Comparison of ENCODE assay signal across 8 cellular contexts in the genomic region with DNA sequence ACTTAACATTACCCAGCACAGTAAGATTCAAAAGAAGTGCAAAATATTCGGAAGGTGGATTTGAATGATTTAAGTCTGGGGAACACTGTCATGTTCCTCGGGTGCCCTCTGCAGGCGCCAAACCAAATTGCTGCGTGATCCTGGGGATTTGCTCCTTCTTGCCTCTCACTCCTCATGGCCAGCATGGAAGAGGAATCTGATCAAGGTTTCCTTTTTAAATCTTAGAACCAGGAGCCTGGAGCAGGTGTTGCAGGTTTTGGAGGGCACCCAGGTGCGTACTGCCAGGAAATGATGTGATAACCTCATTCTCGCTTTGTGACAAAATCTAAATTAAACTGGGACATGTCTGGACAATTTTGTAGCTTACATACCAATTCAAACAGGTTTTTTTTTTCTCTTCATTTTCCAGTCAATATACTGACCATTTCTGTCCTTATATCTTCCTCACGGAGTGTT. TPM values are rescaled to one million over a fixed set of nuclear protein-coding genes. Genes with fewer than 3 reads are reported as not detected.
DNase-seq lines count a peak whose midpoint lies in the region; FAIRE-seq and TF ChIP-seq lines count a peak whose summit lies in the region.

No MANE protein-coding gene starts in this region.

- TF ChIP-seq RAD21 in SK-N-SH (IDR thresholded peaks at IDR 0.05; ENCODE audit: low read length) = peak; percentile 96

- no peaks in the 10 kb centered on the region for H3K79me2 ChIP-seq in SK-N-SH (ENCODE audit: insufficient read depth)
- H3K79me2 ChIP-seq in parathyroid adenoma = no peaks in the 10 kb centered on the region

- H3K4me1 ChIP-seq in SK-N-SH (ENCODE audit: control insufficient read depth in 1 of 2, insufficient read depth in 2 of 2, low read depth in 1 of 2, low read length in 1 of 2) (no peaks in the 10 kb centered on the region), parathyroid adenoma (peaks cover 14% of the 10 kb centered on the region), uterus (no peaks in the 10 kb centered on the region)

- TF ChIP-seq CTCF in SK-N-SH (IDR thresholded peaks at IDR 0.05) (peak; percentile 97), parathyroid adenoma (IDR thresholded peaks at IDR 0.05) (peak; percentile 95), uterus (IDR thresholded peaks at IDR 0.05) (peak; percentile 73 to 90 (median 86))

- H3K4me2 ChIP-seq in SK-N-SH (no peak overlapping the region), parathyroid adenoma (ENCODE audit: low read length) (no peak overlapping the region)

- no peak overlapping the region for H3K9ac ChIP-seq in SK-N-SH
- H3K9ac ChIP-seq in parathyroid adenoma = no peak overlapping the region

- TF ChIP-seq EP300 in SK-N-SH (IDR thresholded peaks at IDR 0.05; ENCODE audit: borderline replicate concordance in 1 of 2, low read depth in 1 of 2, low read length in 1 of 2) = no peak

- CTCF ChIA-PET in SK-N-SH (lab: Yijun Ruan, JAX) = interaction anchor here (0.5 to 19.4 kb wide), 46 partner anchors 8 to 620 kb away, joined by 3 to 499 read pairs (median 4); a partner anchor contains a TSS

- in situ Hi-C loops in ACHN (cut with HindIII; ENCODE audit: low pct_ligation_motif_present, low pct_unique_long_range_greater_than_20kb, low sequenced_read_pairs) = no loop called here

- H3K36me3 ChIP-seq in MG63 = no peaks in the 10 kb centered on the region
- no peaks in the 10 kb centered on the region for H3K36me3 ChIP-seq in SK-N-SH (replicated peaks in 1 of 2; ENCODE audit: control insufficient read depth in 1 of 2, insufficient read depth in 2 of 2, low read length in 1 of 2)
- no peaks in the 10 kb centered on the region for H3K36me3 ChIP-seq in parathyroid adenoma (ENCODE audit: control insufficient read depth, insufficient read depth, low read length)
- H3K36me3 ChIP-seq in uterus = no peaks in the 10 kb centered on the region

- FAIRE-seq in GM18507 (lab: Jason Lieb, UNC) = peak; percentile 78

- H3K9me2 ChIP-seq in SK-N-SH = no peaks in the 10 kb centered on the region

- H3K27me3 ChIP-seq in MG63 = no peaks in the 10 kb centered on the region
- no peaks in the 10 kb centered on the region for H3K27me3 ChIP-seq in SK-N-SH (ENCODE audit: insufficient read depth)
- no peaks in the 10 kb centered on the region for H3K27me3 ChIP-seq in parathyroid adenoma (ENCODE audit: control insufficient read depth, insufficient read depth, low read length)
- H3K27me3 ChIP-seq in uterus = no peaks in the 10 kb centered on the region

- H3K9me3 ChIP-seq in MG63 (no peaks in the 10 kb centered on the region), SK-N-SH (no peaks in the 10 kb centered on the region), parathyroid adenoma (ENCODE audit: control insufficient read depth, low read length) (no peaks in the 10 kb centered on the region), uterus (no peaks in the 10 kb centered on the region)

- H2AFZ ChIP-seq in SK-N-SH (ENCODE audit: low read depth) (no peak overlapping the region), parathyroid adenoma (no peak overlapping the region)

- intact Hi-C loops in uterus (cut with DNase I; ENCODE audit: low total_unique reads) = loop anchor here (5.0 to 10.0 kb wide), 2 partner anchors 105 to 622 kb away; no protein-coding TSS in a partner anchor

- no peak overlapping the region for H3K27ac ChIP-seq in SK-N-SH (ENCODE audit: low read depth in 2 of 2, low read length in 1 of 2)
- no peak overlapping the region for H3K27ac ChIP-seq in parathyroid adenoma
- H3K27ac ChIP-seq in uterus = no peak overlapping the region

- DNase-seq in ACHN (peak; percentile 68), GM18507 (ENCODE audit: extremely low spot score, insufficient read length, low read depth) (no peak), MG63 (peak; percentile 61), SK-N-SH (peak; percentile 70), globus pallidus (ENCODE audit: low spot score) (peak; percentile 60), uterus (peak; percentile 67 to 70)
- peak; percentile 72 for DNase-seq in activated naive CD4-positive, alpha-beta T cell treated with Interleukin-2 at 50 U/mL for 16 hours

- TF ChIP-seq POLR2A in uterus (IDR thresholded peaks at IDR 0.05) = no peak

- H4K20me1 ChIP-seq in SK-N-SH (ENCODE audit: insufficient read depth) = no peaks in the 10 kb centered on the region

- H3F3A ChIP-seq in SK-N-SH (replicated peaks; ENCODE audit: insufficient read depth) = peaks cover 9% of the 10 kb centered on the region

- H3K4me3 ChIP-seq in MG63 = no peak overlapping the region
- H3K4me3 ChIP-seq in SK-N-SH (ENCODE audit: low read depth in 2 of 2, low read length in 1 of 2) = peak overlapping the region in 1 of 2 experiments; percentile 45; a peak in 1 of 4 replicates
- H3K4me3 ChIP-seq in parathyroid adenoma (ENCODE audit: low read depth, low read length) = no peak overlapping the region
- H3K4me3 ChIP-seq in uterus = no peak overlapping the region

- POLR2A ChIA-PET in SK-N-SH (lab: Yijun Ruan, JAX) = no interaction called here

- 7% methylated on average over 7 of the region's 7 CpGs for WGBS in SK-N-SH (ENCODE audit: low lambda C conversion rate)

TF ChIP-seq in SK-N-SH, 30 proteins besides CTCF, POLR2A, EP300 and RAD21:
- no peak for TF ChIP-seq JUND (IDR thresholded peaks at IDR 0.05)
- peak; percentile 93 for TF ChIP-seq SMC3 (IDR thresholded peaks at IDR 0.05; ENCODE audit: low read depth, low read length)
- TF ChIP-seq FOXM1 (IDR thresholded peaks at IDR 0.05; ENCODE audit: low read depth) = no peak
- no peak for TF ChIP-seq GABPA (IDR thresholded peaks at IDR 0.05; ENCODE audit: low read depth)

RNA-seq across cellular contexts. Expression of a gene that starts 8.1 kb away (rescaled TPM):
- total RNA-seq in MG63 (2014; rRNA removed; shearing (Covaris generic); ENCODE audit: low replicate concordance) = 188 and 339 TPM in 2 replicates
- polyA plus RNA-seq in SK-N-SH (2012; rRNA removed) = 44.0 and 51.4 TPM in 2 replicates
- polyA plus RNA-seq in SK-N-SH (2012; cell fraction: cytosol; rRNA removed) = 76.2 and 158 TPM in 2 replicates
- polyA plus RNA-seq in SK-N-SH (2012; cell fraction: nucleus; rRNA removed) = 6.7 and 19.2 TPM in 2 replicates
- total RNA-seq in uterus = 100 to 1,000 TPM in 3 of 4 donors, 10 to 100 TPM in 1; 36.9 to 157 (median 124) TPM

RNA-seq across cellular contexts. Expression of a gene that starts 26.0 kb away (rescaled TPM):
- not detected in 2 replicates for total RNA-seq in MG63 (2014; rRNA removed; shearing (Covaris generic); ENCODE audit: low replicate concordance)
- 8.8 and 9.1 TPM in 2 replicates for polyA plus RNA-seq in SK-N-SH (2012; rRNA removed)
- polyA plus RNA-seq in SK-N-SH (2012; cell fraction: cytosol; rRNA removed) = 6.8 and 6.9 TPM in 2 replicates
- 9.5 and 17.7 TPM in 2 replicates for polyA plus RNA-seq in SK-N-SH (2012; cell fraction: nucleus; rRNA removed)
- 1 to 10 TPM in 1 of 4 donors, not detected in 3; 4.8 TPM for total RNA-seq in uterus
